In genomic region chr12:50753232-50753769, GRCh38 we compare ENCODE assay signal across 19 cellular contexts. TPM values are rescaled to one million over a fixed set of nuclear protein-coding genes. Genes with fewer than 3 reads are reported as not detected.
DNase-seq lines count a peak whose midpoint lies in the region; ATAC-seq and TF ChIP-seq lines count a peak whose summit lies in the region.
"Had no signal": no experiment of that assay in that cellular context is flagged by ENCODE, and none has a peak within 500 bp of the region (broad histone marks: within the 10 kb centered on the region; RNA-seq: fewer than 3 reads in every experiment).

No MANE protein-coding gene starts in this region.

- no peaks in the 10 kb centered on the region for H3K36me3 ChIP-seq in right atrium auricular region
- H3K36me3 ChIP-seq: Peyer's patch had no signal

- TF ChIP-seq CTCF in right atrium auricular region (IDR thresholded peaks at IDR 0.05) (no peak), type B pancreatic cell (conservative IDR thresholded peaks at IDR 0.05) (no peak)

- ATAC-seq in left ventricle myocardium superior, result peak; percentile 14
- no peak for ATAC-seq in T-helper 17 cell
- peak; percentile 13 for ATAC-seq in left colon
- ATAC-seq in HG03520 (IDR thresholded peaks at IDR 0.05; ENCODE audit: unreplicated experiment), result no peak
- ATAC-seq in GM21529 (IDR thresholded peaks at IDR 0.05; ENCODE audit: unreplicated experiment), result no peak

- H3K27ac Mint-ChIP-seq in T-helper 17 cell (peak overlapping the region; percentile 79), type B pancreatic cell (no peak overlapping the region)
- H3K27ac Mint-ChIP-seq: B cell had no signal

- no peak overlapping the region for H3K4me3 ChIP-seq in right atrium auricular region
- H3K4me3 ChIP-seq: Peyer's patch had no signal

- H3K4me3 Mint-ChIP-seq in T-helper 17 cell (no peak overlapping the region), type B pancreatic cell (no peak overlapping the region)
- H3K4me3 Mint-ChIP-seq: B cell; CD4-positive, alpha-beta memory T cell had no signal

- H3K27me3 Mint-ChIP-seq in T-helper 17 cell (no peaks in the 10 kb centered on the region), type B pancreatic cell (no peaks in the 10 kb centered on the region)
- H3K27me3 Mint-ChIP-seq: B cell; CD4-positive, alpha-beta memory T cell had no signal

- intact Hi-C loops in left ventricle myocardium superior (cut with micrococcal nuclease), result no loop called here
- intact Hi-C loops in left colon (cut with DNase I, micrococcal nuclease), result no loop called here

- H3K27ac ChIP-seq in right atrium auricular region, result peak overlapping the region in 1 of 2 donors; percentile 76
- H3K27ac ChIP-seq: HL-60, Peyer's patch had no signal

- H3K4me1 ChIP-seq in right atrium auricular region, result no peaks in the 10 kb centered on the region
- H3K4me1 ChIP-seq: Peyer's patch had no signal

- H3K27me3 ChIP-seq in right atrium auricular region, result no peaks in the 10 kb centered on the region
- H3K27me3 ChIP-seq: Peyer's patch had no signal

- H3K9me3 ChIP-seq in right atrium auricular region, result no peaks in the 10 kb centered on the region
- no peaks in the 10 kb centered on the region for H3K9me3 ChIP-seq in T-helper 17 cell (ENCODE audit: control insufficient read depth, low read length, poor library complexity, severe bottlenecking)
- H3K9me3 ChIP-seq: Peyer's patch had no signal

- H3K9me3 Mint-ChIP-seq in type B pancreatic cell, result peaks cover 4% of the 10 kb centered on the region
- H3K9me3 Mint-ChIP-seq: CD4-positive, alpha-beta memory T cell had no signal

- H3K36me3 Mint-ChIP-seq in T-helper 17 cell (ENCODE audit: low read depth) (peaks cover 2% of the 10 kb centered on the region), type B pancreatic cell (peaks cover 10% of the 10 kb centered on the region)

- H3K4me1 Mint-ChIP-seq in T-helper 17 cell (peaks cover 4% of the 10 kb centered on the region), type B pancreatic cell (ENCODE audit: unreplicated experiment) (peaks cover 10% of the 10 kb centered on the region)
- H3K4me1 Mint-ChIP-seq: B cell had no signal

- no peak for DNase-seq in left ventricle myocardium superior
- DNase-seq in right atrium auricular region (ENCODE audit: low spot score), result no peak
- DNase-seq in T-helper 17 cell, result no peak
- DNase-seq in left colon, result no peak
- DNase-seq in type B pancreatic cell (ENCODE audit: extremely low spot score, unreplicated experiment), result peak; percentile 18
- no peak for DNase-seq in GF-D8 (lab: John Stamatoyannopoulos, UW)
- DNase-seq: CD4-positive, alpha-beta memory T cell; DMS79; KG1; NCI-H1105; NCI-H1694 treated with DMSO at 0.1 percent for 48 hours; NCI-H2171; NCI-H446 treated with DMSO at 0.1 percent for 48 hours; NCI-H774; Peyer's patch had no signal

RNA-seq across cellular contexts. Expression of gene ATF1, which starts 10.6 kb away (rescaled TPM):
- total RNA-seq in left ventricle myocardium superior (25.9 TPM), right atrium auricular region (10 to 100 TPM; 10.0 to 17.5 TPM), T-helper 17 cell (10 to 100 TPM; 23.1 to 27.4 TPM), left colon (10 to 100 TPM; 35.8 to 36.4 TPM), type B pancreatic cell (ENCODE audit: low replicate concordance) (32.9 and 34.4 TPM in 2 replicates)

Comparison
In these comparisons a context has a peak if more than half of its experiments do, and no peak if none do; other contexts are left out.
1. ATAC-seq: peak in left ventricle myocardium superior (single experiment) and left colon (single experiment); none in T-helper 17 cell (single experiment), HG03520 (single experiment) and GM21529 (single experiment).